8 cellular contexts compared by ENCODE assay signal in the genomic region with DNA sequence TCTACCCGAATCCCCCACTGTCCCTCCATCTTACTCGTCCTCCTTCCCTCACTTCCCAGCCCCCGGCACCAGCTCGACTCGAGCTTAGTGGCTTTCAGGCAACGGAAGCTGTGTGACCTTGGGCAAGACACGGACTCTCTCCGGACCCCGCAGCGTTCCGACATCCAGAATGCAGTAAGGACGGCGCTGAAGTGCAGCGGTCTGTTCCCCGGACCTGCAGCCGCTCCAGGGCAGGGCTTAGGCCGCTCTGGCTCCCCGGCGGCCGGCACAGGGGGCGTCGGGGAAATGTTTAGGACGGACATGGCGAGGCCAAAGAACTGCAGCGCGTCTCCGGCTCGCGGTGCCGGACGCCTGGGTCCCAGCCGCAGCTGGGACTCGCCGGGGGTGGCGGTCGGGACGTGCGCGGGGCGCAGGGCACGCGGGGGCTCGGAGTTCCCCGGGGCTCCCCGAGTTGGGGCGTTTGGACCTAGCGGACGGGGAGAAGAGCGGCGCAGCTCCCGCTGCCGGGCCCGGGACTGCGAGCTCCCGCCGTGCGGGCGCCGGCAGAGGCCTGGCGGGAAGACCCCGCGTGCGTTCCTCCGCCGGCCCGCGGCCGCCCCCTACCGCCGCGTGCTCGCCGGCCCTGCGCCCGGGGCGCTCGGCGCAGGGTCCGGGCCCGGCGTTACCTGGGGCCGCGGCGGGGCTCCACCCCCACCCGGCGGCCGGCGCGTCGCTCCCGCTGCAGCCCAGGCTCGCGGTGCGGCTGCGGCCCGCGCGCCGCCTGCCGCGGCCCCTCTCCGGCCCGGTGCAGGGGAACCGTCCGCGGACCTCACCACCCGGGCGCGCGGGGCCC. TPM values are rescaled to one million over a fixed set of nuclear protein-coding genes. Genes with fewer than 3 reads are reported as not detected.
DNase-seq lines count a peak whose midpoint lies in the region; ATAC-seq, FAIRE-seq and TF ChIP-seq lines count a peak whose summit lies in the region.

No MANE protein-coding gene starts in this region.

- no TSS peak for BruUV-seq in Caco-2 (replicated peaks; lab: Mats Ljungman, UMichigan)
- BruUV-seq in endothelial cell of umbilical vein (replicated peaks; lab: Mats Ljungman, UMichigan) = no TSS peak

- no peaks in the 10 kb centered on the region for H3K9me3 Mint-ChIP-seq in Caco-2 (ENCODE audit: unreplicated experiment)
- no peaks in the 10 kb centered on the region for H3K9me3 Mint-ChIP-seq in naive B cell

- H3K36me3 Mint-ChIP-seq in Caco-2 (ENCODE audit: insufficient read depth, unreplicated experiment) (peaks cover 21% of the 10 kb centered on the region), T-helper 17 cell (ENCODE audit: low read depth) (no peaks in the 10 kb centered on the region), naive B cell (no peaks in the 10 kb centered on the region)

- H3K27me3 ChIP-seq in Caco-2 (replicated peaks; ENCODE audit: control insufficient read depth, insufficient read depth, low read length) (no peaks in the 10 kb centered on the region), endothelial cell of umbilical vein (ENCODE audit: control insufficient read depth in 2 of 2, insufficient read depth in 2 of 2, low read length in 2 of 2) (no peaks in the 10 kb centered on the region)

- H3K27me3 Mint-ChIP-seq in Caco-2 (ENCODE audit: insufficient read depth, unreplicated experiment) (no peaks in the 10 kb centered on the region), T-helper 17 cell (no peaks in the 10 kb centered on the region), naive B cell (no peaks in the 10 kb centered on the region)

- POLR2A ChIA-PET in Caco-2 (lab: Charles Lee) (interaction anchor here (0.5 to 1.4 kb wide), 9 partner anchors 9 to 150 kb away, joined by 3 to 13 read pairs (median 5); a partner anchor contains a TSS), endothelial cell of umbilical vein (lab: Charles Lee) (no interaction called here)

- H3K36me3 ChIP-seq in Caco-2 (ENCODE audit: control insufficient read depth, insufficient read depth, low read length) (no peaks in the 10 kb centered on the region), endothelial cell of umbilical vein (ENCODE audit: control insufficient read depth in 2 of 2, extremely low read depth in 1 of 2, insufficient read depth in 2 of 2, low read length in 2 of 2) (no peaks in the 10 kb centered on the region)

- peaks cover 33% of the 10 kb centered on the region for H3K4me1 ChIP-seq in Caco-2
- H3K4me1 ChIP-seq in endothelial cell of umbilical vein (ENCODE audit: control insufficient read depth, extremely low read depth, insufficient read depth, low read length) = peaks cover 38% of the 10 kb centered on the region

- no peaks in the 10 kb centered on the region for H3K79me2 ChIP-seq in endothelial cell of umbilical vein (ENCODE audit: control insufficient read depth, insufficient read depth, low read length)

- H3K9me3 ChIP-seq in Caco-2 (no peaks in the 10 kb centered on the region), T-helper 17 cell (ENCODE audit: control insufficient read depth, low read length, poor library complexity, severe bottlenecking) (no peaks in the 10 kb centered on the region), endothelial cell of umbilical vein (replicated peaks; ENCODE audit: control insufficient read depth, insufficient read depth, low read length) (no peaks in the 10 kb centered on the region)

- FAIRE-seq in endothelial cell of umbilical vein (lab: Jason Lieb, UNC) = peak; percentile 43

- dilution Hi-C loops in endothelial cell of umbilical vein (cut with MboI; ENCODE audit: extremely low pct_ligation_motif_present, low sequenced_read_pairs) = no loop called here

- CTCF ChIA-PET in Caco-2 (lab: Charles Lee) = interaction anchor here (0.6 to 2.6 kb wide), 6 partner anchors 95 to 1426 kb away, joined by 4 to 21 read pairs (median 6); a partner anchor contains a TSS
- CTCF ChIA-PET in endothelial cell of umbilical vein (lab: Charles Lee) = interaction anchor here (0.6 to 2.2 kb wide), 18 partner anchors 9 to 813 kb away, joined by 3 to 18 read pairs (median 4); a partner anchor contains a TSS

- peak overlapping the region; percentile 71 for H3K4me3 ChIP-seq in Caco-2 (ENCODE audit: low read depth, low read length)
- H3K4me3 ChIP-seq in endothelial cell of umbilical vein (replicated peaks in 1 of 3; ENCODE audit: insufficient read depth in 1 of 3, low read depth in 1 of 3, low read length in 3 of 3) = peak overlapping the region; percentile 1 to 64 (median 50)

- H3K27ac Mint-ChIP-seq in Caco-2 (ENCODE audit: unreplicated experiment) = peak overlapping the region; percentile 74
- H3K27ac Mint-ChIP-seq in T-helper 17 cell = peak overlapping the region; percentile 97
- H3K27ac Mint-ChIP-seq in naive B cell = peak overlapping the region; percentile 9 to 96 (median 92)

- no peak for TF ChIP-seq POLR2A in endothelial cell of umbilical vein (IDR thresholded peaks at IDR 0.05; ENCODE audit: low read depth, low read length)

- no peaks in the 10 kb centered on the region for H4K20me1 ChIP-seq in endothelial cell of umbilical vein (replicated peaks; ENCODE audit: control insufficient read depth, extremely low read depth, insufficient read depth, low read length)

- peak; percentile 54 for ATAC-seq in GM19025 (IDR thresholded peaks at IDR 0.05; ENCODE audit: low read depth, unreplicated experiment)
- peak; percentile 38 for ATAC-seq in HG03139 (IDR thresholded peaks at IDR 0.05; ENCODE audit: unreplicated experiment)
- ATAC-seq in T-helper 17 cell = peak; percentile 35
- peak; percentile 40 to 43 for ATAC-seq in naive B cell (ENCODE audit: low read depth in 2 of 2)
- no peak for ATAC-seq in sciatic nerve

- intact Hi-C loops in Caco-2 (cut with micrococcal nuclease; ENCODE audit: unreplicated experiment) = loop anchor here (1.0 kb wide), 1 partner anchor 127 kb away; a partner anchor contains a TSS
- intact Hi-C loops in endothelial cell of umbilical vein (cut with micrococcal nuclease) = loop anchor here (1.0 kb wide), 1 partner anchor 95 kb away; a partner anchor contains a TSS
- intact Hi-C loops in sciatic nerve (cut with DNase I) = no loop called here

- TF ChIP-seq CTCF in Caco-2 (IDR thresholded peaks at IDR 0.05; ENCODE audit: insufficient read depth in 1 of 2, low read depth in 1 of 2, low read length in 1 of 2, severe bottlenecking in 1 of 2, unreplicated experiment in 1 of 2) (no peak), endothelial cell of umbilical vein (IDR thresholded peaks at IDR 0.05; ENCODE audit: extremely low read depth in 1 of 2, insufficient read depth in 1 of 2, low read depth in 1 of 2, low read length in 2 of 2) (peak in 1 of 2 donors; percentile 20)

- DNase-seq in Caco-2 (peak in 1 of 2 experiments; percentile 75), T-helper 17 cell (peak; percentile 27 to 48 (median 44)), endothelial cell of umbilical vein (ENCODE audit: low read depth, low spot score) (no peak), naive B cell (peak; percentile 53), GOT3 (lab: John Stamatoyannopoulos, UW) (no peak), sciatic nerve (ENCODE audit: low spot score) (no peak)

- H2AFZ ChIP-seq in endothelial cell of umbilical vein (ENCODE audit: low read depth, low read length) = peak overlapping the region; percentile 99

- no peaks in the 10 kb centered on the region for H3K9me1 ChIP-seq in endothelial cell of umbilical vein (replicated peaks; ENCODE audit: control insufficient read depth, extremely low read depth, insufficient read depth, low read length)

- peak overlapping the region; percentile 52 for H3K4me2 ChIP-seq in endothelial cell of umbilical vein (ENCODE audit: insufficient read depth, low read length)

- peaks cover 36% of the 10 kb centered on the region for H3K4me1 Mint-ChIP-seq in Caco-2 (ENCODE audit: low read depth, unreplicated experiment)
- H3K4me1 Mint-ChIP-seq in T-helper 17 cell = peaks cover 47% of the 10 kb centered on the region
- peaks cover 38 to 53% (median 52%) of the 10 kb centered on the region in 3 donors for H3K4me1 Mint-ChIP-seq in naive B cell

- no peak overlapping the region for H3K9ac ChIP-seq in endothelial cell of umbilical vein (replicated peaks; ENCODE audit: extremely low read depth, insufficient read depth, low read length)

- no peak overlapping the region for H3K27ac ChIP-seq in endothelial cell of umbilical vein (ENCODE audit: insufficient read depth, low read depth, low read length)

- H3K4me3 Mint-ChIP-seq in Caco-2 (ENCODE audit: unreplicated experiment) (peak overlapping the region; percentile 85), T-helper 17 cell (peak overlapping the region; percentile 92), naive B cell (peak overlapping the region; percentile 83 to 98 (median 92))

TF ChIP-seq in endothelial cell of umbilical vein, 7 proteins besides CTCF, POLR2A, EP300 and RAD21:
- TF ChIP-seq FOS (IDR thresholded peaks at IDR 0.05; ENCODE audit: borderline replicate concordance, insufficient read depth, low read length) = no peak

RNA-seq across cellular contexts. Expression of a gene that starts 5.6 kb away (rescaled TPM):
- total RNA-seq in Caco-2 (2022) (84.2 and 90.8 TPM in 2 replicates), T-helper 17 cell (100 to 1,000 TPM; 228 to 288 TPM), endothelial cell of umbilical vein (50.2 and 51.5 TPM in 2 replicates), sciatic nerve (44.7 TPM)
- polyA plus RNA-seq in endothelial cell of umbilical vein (19.8 and 24.4 TPM in 2 replicates), naive B cell (ENCODE audit: low read depth in 6 of 6) (1 to 10 TPM in 5 of 6 donors, under 1 TPM in 1; 0.38 to 6.1 (median 2.9) TPM)
- 9.4 and 14.2 TPM in 2 replicates for polyA plus RNA-seq in endothelial cell of umbilical vein (2011; cell fraction: cytosol; rRNA removed)
- 92.2 and 101 TPM in 2 replicates for polyA plus RNA-seq in endothelial cell of umbilical vein (2011; cell fraction: nucleus; rRNA removed)
- 18.6 and 27.9 TPM in 2 replicates for polyA plus RNA-seq in endothelial cell of umbilical vein (2012)
- polyA minus RNA-seq in endothelial cell of umbilical vein = 12.4 and 16.3 TPM in 2 replicates
- 17.8 TPM for polyA minus RNA-seq in endothelial cell of umbilical vein (2011; cell fraction: cytosol; rRNA and poly(A)+ RNA removed)
- polyA minus RNA-seq in endothelial cell of umbilical vein (2011; cell fraction: nucleus; rRNA and poly(A)+ RNA removed) = 30.6 and 52.0 TPM in 2 replicates

RNA-seq across cellular contexts. Expression of a gene that starts 6.3 kb away (rescaled TPM):
- total RNA-seq in Caco-2 (2022) = 0.19 and 0.59 TPM in 2 replicates
- total RNA-seq in T-helper 17 cell = 1 to 10 TPM; 1.3 to 2.4 TPM
- not detected in 2 replicates for total RNA-seq in endothelial cell of umbilical vein
- not detected in 2 replicates for polyA plus RNA-seq in endothelial cell of umbilical vein
- not detected in 2 replicates for polyA plus RNA-seq in endothelial cell of umbilical vein (2011; cell fraction: cytosol; rRNA removed)
- not detected in 2 replicates for polyA plus RNA-seq in endothelial cell of umbilical vein (2011; cell fraction: nucleus; rRNA removed)
- polyA plus RNA-seq in endothelial cell of umbilical vein (2012) = 0.18 TPM in 1 of 2 replicates, not detected in the other
- polyA minus RNA-seq in endothelial cell of umbilical vein = not detected in 2 replicates
- not detected for polyA minus RNA-seq in endothelial cell of umbilical vein (2011; cell fraction: cytosol; rRNA and poly(A)+ RNA removed)
- polyA minus RNA-seq in endothelial cell of umbilical vein (2011; cell fraction: nucleus; rRNA and poly(A)+ RNA removed) = not detected in 2 replicates
- polyA plus RNA-seq in naive B cell (ENCODE audit: low read depth in 6 of 6) = not detected
- total RNA-seq in sciatic nerve = 0.36 TPM

Comparison
In these comparisons a context has a peak if more than half of its experiments do, and no peak if none do; other contexts are left out.
1. DNase-seq: peak in T-helper 17 cell (3 of 3) and naive B cell (single experiment); none in endothelial cell of umbilical vein (single experiment), GOT3 (single experiment) and sciatic nerve (single experiment).
2. Peak in every context shown above with its lines, with median percentiles within 50 percentile points of each other: H3K27ac Mint-ChIP-seq and H3K4me3 Mint-ChIP-seq.